ENCODE assay signal across 36 cellular contexts in genomic region chr3:182869059-182869458, GRCh38.
"Had no signal": no experiment of that assay in that cellular context is flagged by ENCODE, and none has a peak within 500 bp of the region (broad histone marks: within the 10 kb centered on the region; RNA-seq: fewer than 3 reads in every experiment).

No MANE protein-coding gene starts in this region.

- H3K9me3 Mint-ChIP-seq: activated B cell treated with CpG ODN at 0.5 μM for 24 hours; activated CD4-positive, alpha-beta memory T cell treated with anti-CD3 and anti-CD28 coated beads for 36 hours; activated CD4-positive, alpha-beta T cell treated with anti-CD3 and anti-CD28 coated beads, Interleukin-2, amount 10 ng/mL, durations not matched to agents 24 days and 14 days; activated CD8-positive, alpha-beta T cell treated with anti-CD3 and anti-CD28 coated beads for 36 hours; activated naive CD4-positive, alpha-beta T cell treated with anti-CD3 and anti-CD28 coated beads for 36 hours; activated naive CD4-positive, alpha-beta T cell treated with anti-CD3 and anti-CD28 coated beads, Interleukin-2, amount 50 U/mL, for 72 hours; activated naive CD8-positive, alpha-beta T cell treated with anti-CD3 and anti-CD28 coated beads for 36 hours; activated T-cell treated with anti-CD3 and anti-CD28 coated beads, Interleukin-2, amount 50 U/mL, for 4 hours; activated T-cell treated with anti-CD3 and anti-CD28 coated beads, Interleukin-2, amount 50 U/mL, for 72 hours; activated T-helper 1 cell treated with anti-CD3 and anti-CD28 coated beads, Interleukin-12 subunit alpha, Interleukin-12 subunit beta, Interleukin-2, Interleukin-4 antibody, amounts not matched to agents 30 ng/mL and 10 ng/mL and 1 ng/mL, durations not matched to agents 14 hours and 24 hours and 36 hours; activated T-helper 17 cell treated with anti-CD3 and anti-CD28 coated beads, Interleukin-2, amount 50 U/mL, for 72 hours; T-cell; T-helper 2 cell treated with Interferon-gamma antibody and Interleukin-4, amounts not matched to agents 5 μg/mL and 100 μg/mL, for 36 hours had no signal

- FAIRE-seq: astrocyte, TTC549 had no signal

- H3K27ac ChIP-seq: adrenal gland, body of pancreas, brain microvascular endothelial cell, breast epithelium, VCaP had no signal

- H3K4me3 ChIP-seq: adrenal gland, body of pancreas, breast epithelium had no signal

- H3K27ac Mint-ChIP-seq: activated B cell treated with CpG ODN at 0.5 μM for 24 hours; activated CD4-positive, alpha-beta memory T cell treated with anti-CD3 and anti-CD28 coated beads for 36 hours; activated CD4-positive, alpha-beta T cell treated with anti-CD3 and anti-CD28 coated beads, Interleukin-2, amount 10 ng/mL, durations not matched to agents 24 days and 14 days; activated naive CD4-positive, alpha-beta T cell treated with anti-CD3 and anti-CD28 coated beads for 36 hours; activated naive CD4-positive, alpha-beta T cell treated with anti-CD3 and anti-CD28 coated beads, Interleukin-2, amount 50 U/mL, for 72 hours; activated naive CD8-positive, alpha-beta T cell treated with anti-CD3 and anti-CD28 coated beads for 36 hours; activated T-helper 1 cell treated with anti-CD3 and anti-CD28 coated beads, Interleukin-12 subunit alpha, Interleukin-12 subunit beta, Interleukin-2, Interleukin-4 antibody, amounts not matched to agents 30 ng/mL and 10 ng/mL and 1 ng/mL, durations not matched to agents 14 hours and 24 hours and 36 hours; T-helper 2 cell treated with Interferon-gamma antibody and Interleukin-4, amounts not matched to agents 5 μg/mL and 100 μg/mL, for 36 hours had no signal

- DNase-seq: activated B cell treated with CpG ODN at 0.5 μM for 24 hours; activated CD4-positive, alpha-beta memory T cell treated with anti-CD3 and anti-CD28 coated beads for 36 hours; activated CD4-positive, alpha-beta T cell treated with anti-CD3 and anti-CD28 coated beads for 4 hours; activated CD4-positive, alpha-beta T cell treated with anti-CD3 and anti-CD28 coated beads, Interleukin-2, amount 10 ng/mL, durations not matched to agents 24 days and 14 days; activated CD4-positive, alpha-beta T cell treated with anti-CD3 and anti-CD28 coated beads, Interleukin-2, amount 50 U/mL, for 1 hour; activated CD4-positive, alpha-beta T cell treated with anti-CD3 and anti-CD28 coated beads, Interleukin-2, amount 50 U/mL, for 4 hours; activated CD4-positive, CD25-positive, alpha-beta regulatory T cell treated with anti-CD3 and anti-CD28 coated beads, Interleukin-2, amount 50 U/mL, for 72 hours; activated CD8-positive, alpha-beta memory T cell treated with anti-CD3 and anti-CD28 coated beads, Interleukin-2, amount 50 U/mL, for 4 hours; activated CD8-positive, alpha-beta T cell treated with anti-CD3 and anti-CD28 coated beads for 36 hours; activated effector memory CD4-positive, alpha-beta T cell treated with anti-CD3 and anti-CD28 coated beads, Interleukin-2, amount 50 U/mL, for 16 hours; activated gamma-delta T cell treated with Interleukin-2 at 50 U/mL for 16 hours; activated naive CD4-positive, alpha-beta T cell; activated naive CD4-positive, alpha-beta T cell treated with anti-CD3 and anti-CD28 coated beads for 36 hours; activated naive CD4-positive, alpha-beta T cell treated with anti-CD3 and anti-CD28 coated beads, Interleukin-2, amount 50 U/mL, for 16 hours; activated naive CD8-positive, alpha-beta T cell treated with anti-CD3 and anti-CD28 coated beads for 36 hours; activated T-cell treated with anti-CD3 and anti-CD28 coated beads for 4 hours; activated T-cell treated with anti-CD3 and anti-CD28 coated beads, Interleukin-2, amount 50 U/mL, for 1 hour; activated T-cell treated with anti-CD3 and anti-CD28 coated beads, Interleukin-2, amount 50 U/mL, for 4 hours; activated T-cell treated with anti-CD3 and anti-CD28 coated beads, Interleukin-2, amount 50 U/mL, for 72 hours; adrenal gland; amniotic stem cell; aorta; body of pancreas; brain microvascular endothelial cell; central memory CD4-positive, alpha-beta T cell; T-cell; T-helper 2 cell; T-helper 9 cell had no signal

- H3K27me3 ChIP-seq: adrenal gland, body of pancreas, brain microvascular endothelial cell, breast epithelium had no signal

- H3K4me3 Mint-ChIP-seq: activated B cell treated with CpG ODN at 0.5 μM for 24 hours; activated CD4-positive, alpha-beta memory T cell treated with anti-CD3 and anti-CD28 coated beads for 36 hours; activated CD4-positive, alpha-beta T cell treated with anti-CD3 and anti-CD28 coated beads, Interleukin-2, amount 10 ng/mL, durations not matched to agents 24 days and 14 days; activated CD8-positive, alpha-beta T cell treated with anti-CD3 and anti-CD28 coated beads for 36 hours; activated naive CD4-positive, alpha-beta T cell treated with anti-CD3 and anti-CD28 coated beads for 36 hours; activated naive CD8-positive, alpha-beta T cell treated with anti-CD3 and anti-CD28 coated beads for 36 hours; activated T-cell treated with anti-CD3 and anti-CD28 coated beads, Interleukin-2, amount 50 U/mL, for 4 hours; activated T-cell treated with anti-CD3 and anti-CD28 coated beads, Interleukin-2, amount 50 U/mL, for 72 hours; activated T-helper 1 cell treated with anti-CD3 and anti-CD28 coated beads, Interleukin-12 subunit alpha, Interleukin-12 subunit beta, Interleukin-2, Interleukin-4 antibody, amounts not matched to agents 30 ng/mL and 10 ng/mL and 1 ng/mL, durations not matched to agents 14 hours and 24 hours and 36 hours; activated T-helper 17 cell treated with anti-CD3 and anti-CD28 coated beads, Interleukin-2, amount 50 U/mL, for 72 hours; T-cell; T-helper 2 cell treated with Interferon-gamma antibody and Interleukin-4, amounts not matched to agents 5 μg/mL and 100 μg/mL, for 36 hours had no signal

- H3K4me1 ChIP-seq: adrenal gland, body of pancreas, breast epithelium had no signal

- H3K9me3 ChIP-seq: adrenal gland, body of pancreas, breast epithelium had no signal

- ATAC-seq: activated CD8-positive, alpha-beta T cell treated with anti-CD3 and anti-CD28 coated beads for 36 hours; activated naive CD4-positive, alpha-beta T cell treated with anti-CD3 and anti-CD28 coated beads, Interleukin-2, amount 50 U/mL, for 72 hours; activated T-cell treated with anti-CD3 and anti-CD28 coated beads, Interleukin-2, amount 50 U/mL, for 4 hours; activated T-cell treated with anti-CD3 and anti-CD28 coated beads, Interleukin-2, amount 50 U/mL, for 72 hours; activated T-helper 17 cell treated with anti-CD3 and anti-CD28 coated beads, Interleukin-2, amount 50 U/mL, for 72 hours; body of pancreas; T-cell had no signal

- H3K27me3 Mint-ChIP-seq: activated B cell treated with CpG ODN at 0.5 μM for 24 hours; activated CD4-positive, alpha-beta memory T cell treated with anti-CD3 and anti-CD28 coated beads for 36 hours; activated CD4-positive, alpha-beta T cell treated with anti-CD3 and anti-CD28 coated beads, Interleukin-2, amount 10 ng/mL, durations not matched to agents 24 days and 14 days; activated CD8-positive, alpha-beta T cell treated with anti-CD3 and anti-CD28 coated beads for 36 hours; activated naive CD8-positive, alpha-beta T cell treated with anti-CD3 and anti-CD28 coated beads for 36 hours; activated T-helper 17 cell treated with anti-CD3 and anti-CD28 coated beads, Interleukin-2, amount 50 U/mL, for 72 hours; T-cell had no signal

- H3K36me3 Mint-ChIP-seq: activated naive CD4-positive, alpha-beta T cell treated with anti-CD3 and anti-CD28 coated beads, Interleukin-2, amount 50 U/mL, for 72 hours had no signal

- H3K4me1 Mint-ChIP-seq: activated B cell treated with CpG ODN at 0.5 μM for 24 hours; activated naive CD8-positive, alpha-beta T cell treated with anti-CD3 and anti-CD28 coated beads for 36 hours; activated T-helper 17 cell treated with anti-CD3 and anti-CD28 coated beads, Interleukin-2, amount 50 U/mL, for 72 hours; T-cell had no signal
